19 cellular contexts compared by ENCODE assay signal in genomic region chr15:96165775-96166174, GRCh38.
"Had no signal": no experiment of that assay in that cellular context is flagged by ENCODE, and none has a peak within 500 bp of the region (broad histone marks: within the 10 kb centered on the region; RNA-seq: fewer than 3 reads in every experiment).

No MANE protein-coding gene starts in this region.

- ATAC-seq: activated CD8-positive, alpha-beta T cell treated with anti-CD3 and anti-CD28 coated beads, Interleukin-2, amount 10 ng/mL, durations not matched to agents 7 days and 5 days; natural killer cell; stimulated activated effector memory CD8-positive, alpha-beta T cell treated with anti-CD3 and anti-CD28 coated beads, Interleukin-12 subunit alpha, Interleukin-12 subunit beta, amount 100 ng/mL, for 72 hours had no signal

- H3K9me3 Mint-ChIP-seq: activated CD4-positive, alpha-beta T cell treated with anti-CD3 and anti-CD28 coated beads, Interleukin-2, amount 10 ng/mL, durations not matched to agents 7 days and 5 days; activated T-cell treated with anti-CD3 and anti-CD28 coated beads, Interleukin-2, amount 50 U/mL, for 24 hours; activated T-helper 2 cell treated with anti-CD3 and anti-CD28 coated beads, Interferon-gamma antibody, Interleukin-2, Interleukin-4, amounts not matched to agents 10 μg/mL and 5 μg/mL and 100 μg/mL, durations not matched to agents 14 hours and 24 hours and 36 hours; central memory CD8-positive, alpha-beta T cell; immature natural killer cell; natural killer cell had no signal

- H3K4me3 ChIP-seq: colonic mucosa, smooth muscle cell, thoracic aorta had no signal

- DNase-seq: activated CD4-positive, alpha-beta T cell treated with anti-CD3 and anti-CD28 coated beads, Interleukin-2, amount 10 ng/mL, durations not matched to agents 7 days and 5 days; activated CD8-positive, alpha-beta T cell treated with anti-CD3 and anti-CD28 coated beads, Interleukin-2, amount 10 ng/mL, durations not matched to agents 7 days and 5 days; activated naive CD4-positive, alpha-beta T cell treated with Interleukin-2 at 50 U/mL for 16 hours; activated T-cell treated with anti-CD3 and anti-CD28 coated beads, Interleukin-2, amount 50 U/mL, for 24 hours; anterior cingulate cortex; brain microvascular endothelial cell; colonic mucosa; effector CD4-positive, alpha-beta T cell; immature natural killer cell; mesenchymal stem cell; natural killer cell; right cardiac atrium; stimulated activated CD4-positive, alpha-beta T cell treated with anti-CD3 and anti-CD28 coated beads, Interleukin-4, amount 100 ng/mL, for 1 hour; T1000 had no signal

- H3K9me3 ChIP-seq: colonic mucosa, thoracic aorta had no signal

- H3K4me1 ChIP-seq: colonic mucosa had no signal

- H3K27me3 ChIP-seq: brain microvascular endothelial cell, colonic mucosa had no signal

- H3K27ac ChIP-seq: brain microvascular endothelial cell, colonic mucosa, thoracic aorta had no signal

- H3K27ac Mint-ChIP-seq: activated CD4-positive, alpha-beta T cell treated with anti-CD3 and anti-CD28 coated beads, Interleukin-2, amount 10 ng/mL, durations not matched to agents 7 days and 5 days; activated CD8-positive, alpha-beta T cell treated with anti-CD3 and anti-CD28 coated beads, Interleukin-2, amount 10 ng/mL, durations not matched to agents 7 days and 5 days; activated T-cell treated with anti-CD3 and anti-CD28 coated beads, Interleukin-2, amount 50 U/mL, for 24 hours; activated T-helper 2 cell treated with anti-CD3 and anti-CD28 coated beads, Interferon-gamma antibody, Interleukin-2, Interleukin-4, amounts not matched to agents 10 μg/mL and 5 μg/mL and 100 μg/mL, durations not matched to agents 14 hours and 24 hours and 36 hours; immature natural killer cell; natural killer cell; stimulated activated effector memory CD8-positive, alpha-beta T cell treated with anti-CD3 and anti-CD28 coated beads, Interleukin-12 subunit alpha, Interleukin-12 subunit beta, amount 100 ng/mL, for 72 hours had no signal

- H3K4me1 Mint-ChIP-seq: activated CD4-positive, alpha-beta T cell treated with anti-CD3 and anti-CD28 coated beads, Interleukin-2, amount 10 ng/mL, durations not matched to agents 7 days and 5 days; central memory CD8-positive, alpha-beta T cell; immature natural killer cell; natural killer cell; stimulated activated effector memory CD8-positive, alpha-beta T cell treated with anti-CD3 and anti-CD28 coated beads, Interleukin-12 subunit alpha, Interleukin-12 subunit beta, amount 100 ng/mL, for 72 hours had no signal

- H3K4me3 Mint-ChIP-seq: activated CD4-positive, alpha-beta T cell treated with anti-CD3 and anti-CD28 coated beads, Interleukin-2, amount 10 ng/mL, durations not matched to agents 7 days and 5 days; activated CD8-positive, alpha-beta T cell treated with anti-CD3 and anti-CD28 coated beads, Interleukin-2, amount 10 ng/mL, durations not matched to agents 7 days and 5 days; activated T-cell treated with anti-CD3 and anti-CD28 coated beads, Interleukin-2, amount 50 U/mL, for 24 hours; central memory CD8-positive, alpha-beta T cell; immature natural killer cell; natural killer cell; stimulated activated effector memory CD8-positive, alpha-beta T cell treated with anti-CD3 and anti-CD28 coated beads, Interleukin-12 subunit alpha, Interleukin-12 subunit beta, amount 100 ng/mL, for 72 hours had no signal

- H3K27me3 Mint-ChIP-seq: activated CD4-positive, alpha-beta T cell treated with anti-CD3 and anti-CD28 coated beads, Interleukin-2, amount 10 ng/mL, durations not matched to agents 7 days and 5 days had no signal

- H3K36me3 ChIP-seq: brain microvascular endothelial cell, colonic mucosa, thoracic aorta had no signal

- H3K36me3 Mint-ChIP-seq: natural killer cell; stimulated activated effector memory CD8-positive, alpha-beta T cell treated with anti-CD3 and anti-CD28 coated beads, Interleukin-12 subunit alpha, Interleukin-12 subunit beta, amount 100 ng/mL, for 72 hours had no signal

- H3K4me2 ChIP-seq: smooth muscle cell had no signal
